In genomic region chr6:17851001-17851719, GRCh38 we compare ENCODE assay signal across 14 cellular contexts.
DNase-seq lines count a peak whose midpoint lies in the region; ATAC-seq and TF ChIP-seq lines count a peak whose summit lies in the region.
"Had no signal": no experiment of that assay in that cellular context is flagged by ENCODE, and none has a peak within 500 bp of the region (broad histone marks: within the 10 kb centered on the region; RNA-seq: fewer than 3 reads in every experiment).

No MANE protein-coding gene starts in this region.

- peaks cover 3% of the 10 kb centered on the region for H3K79me2 ChIP-seq in mammary epithelial cell (ENCODE audit: insufficient read depth, low read length)

- H3K9ac ChIP-seq in adipocyte (ENCODE audit: low read length) (no peak overlapping the region), mammary epithelial cell (ENCODE audit: insufficient read depth, low read length) (no peak overlapping the region)

- H3K4me1 ChIP-seq in adipocyte (ENCODE audit: control insufficient read depth, insufficient read depth, low read length) = peaks cover 16% of the 10 kb centered on the region
- no peaks in the 10 kb centered on the region for H3K4me1 ChIP-seq in uterus
- H3K4me1 ChIP-seq in mammary epithelial cell (ENCODE audit: insufficient read depth, low read length) = no peaks in the 10 kb centered on the region

- intact Hi-C loops in uterus (cut with DNase I; ENCODE audit: low total_unique reads) = no loop called here
- intact Hi-C loops in mammary epithelial cell (cut with micrococcal nuclease) = no loop called here

- dilution Hi-C loops in mammary epithelial cell (cut with HindIII; ENCODE audit: low sequenced_read_pairs) = no loop called here

- no peak overlapping the region for H3K4me2 ChIP-seq in mammary epithelial cell (ENCODE audit: insufficient read depth, low read depth, low read length)

- peaks cover 31% of the 10 kb centered on the region for H3K36me3 ChIP-seq in adipocyte (ENCODE audit: control insufficient read depth, insufficient read depth, low read length, severe bottlenecking)
- H3K36me3 ChIP-seq in uterus = no peaks in the 10 kb centered on the region
- H3K36me3 ChIP-seq in mammary epithelial cell (ENCODE audit: insufficient read depth, low read length) = peaks cover 25% of the 10 kb centered on the region

- peak overlapping the region; percentile 39 to 65 for H3K27ac ChIP-seq in uterus
- H3K27ac ChIP-seq in mammary epithelial cell (ENCODE audit: insufficient read depth, low read depth, low read length) = no peak overlapping the region

- peak; percentile 32 for DNase-seq in adipocyte (ENCODE audit: low read depth)
- DNase-seq in fibroblast of peridontal ligament (ENCODE audit: extremely low read depth) = peak; percentile 43
- DNase-seq in uterus = no peak
- no peak for DNase-seq in mammary epithelial cell
- DNase-seq in NCI-H1092 treated with DMSO at 0.1 percent for 48 hours (lab: John Stamatoyannopoulos, UW) = no peak
- DNase-seq: activated CD4-positive, alpha-beta T cell treated with anti-CD3 and anti-CD28 coated beads for 1 hour; activated naive CD8-positive, alpha-beta T cell treated with anti-CD3 and anti-CD28 coated beads, Interleukin-2, amount 10 ng/mL, durations not matched to agents 7 days and 5 days; CD4-positive, CD25-positive, alpha-beta regulatory T cell; naive thymus-derived CD8-positive, alpha-beta T cell; stimulated activated CD4-positive, alpha-beta T cell treated with anti-CD3 and anti-CD28 coated beads, Interleukin-4, amount 100 ng/mL, for 24 hours had no signal

- peak; percentile 59 for ATAC-seq in GM21360 (IDR thresholded peaks at IDR 0.05; ENCODE audit: unreplicated experiment)
- ATAC-seq in GM19328 (IDR thresholded peaks at IDR 0.05; ENCODE audit: unreplicated experiment) = no peak
- ATAC-seq: naive thymus-derived CD8-positive, alpha-beta T cell; stimulated activated memory B cell treated with anti-CD40 and anti-IgM and Interleukin-4, amounts not matched to agents 10 μg/mL and 1 μg/mL and 100 μg/mL, for 72 hours had no signal

- H3K9me3 ChIP-seq in adipocyte (ENCODE audit: control insufficient read depth, low read length) (no peaks in the 10 kb centered on the region), uterus (no peaks in the 10 kb centered on the region), mammary epithelial cell (replicated peaks; ENCODE audit: insufficient read depth, low read length) (no peaks in the 10 kb centered on the region)
- H3K9me3 ChIP-seq: right atrium auricular region had no signal

- CTCF ChIA-PET in mammary epithelial cell (lab: Charles Lee; ENCODE audit: low non-redundant PET) = no interaction called here

- H3K27me3 ChIP-seq in adipocyte (replicated peaks; ENCODE audit: control insufficient read depth, insufficient read depth, low read length) = no peaks in the 10 kb centered on the region
- H3K27me3 ChIP-seq in uterus = no peaks in the 10 kb centered on the region
- H3K27me3 ChIP-seq in mammary epithelial cell (ENCODE audit: insufficient read depth, low read length) = no peaks in the 10 kb centered on the region
- H3K27me3 ChIP-seq: right atrium auricular region had no signal

- in situ Hi-C loops in mammary epithelial cell (cut with MboI; ENCODE audit: low sequenced_read_pairs in 2 of 2) = loop anchor here in 1 of 2 donors (25.0 kb wide), 1 partner anchor 261 kb away; the partner anchor contains the start of gene NHLRC1

- no TSS peak for BruUV-seq in mammary epithelial cell (replicated peaks; lab: Mats Ljungman, UMichigan)

- no peak for TF ChIP-seq POLR2A in uterus (IDR thresholded peaks at IDR 0.05)

- H2AFZ ChIP-seq in mammary epithelial cell (ENCODE audit: low read depth, low read length) = no peak overlapping the region

- 96% methylated on average over 3 of the region's 3 CpGs for WGBS in mammary epithelial cell (ENCODE audit: low coverage, missing lambda C conversion rate)

- no peaks in the 10 kb centered on the region for H4K20me1 ChIP-seq in mammary epithelial cell (ENCODE audit: insufficient read depth, low read length)

- TF ChIP-seq CTCF in uterus (IDR thresholded peaks at IDR 0.05) (no peak), mammary epithelial cell (conservative IDR thresholded peaks at IDR 0.05 in 1 of 2, IDR thresholded peaks at IDR 0.05 in 1 of 2; ENCODE audit: extremely low read depth in 1 of 2, insufficient read depth in 1 of 2, low read depth in 1 of 2, low read length in 2 of 2) (no peak)

- H3K4me3 ChIP-seq in adipocyte (ENCODE audit: low read length) (no peak overlapping the region), uterus (no peak overlapping the region), mammary epithelial cell (replicated peaks in 1 of 3; ENCODE audit: insufficient read depth in 1 of 3, low read depth in 2 of 3, low read length in 3 of 3) (no peak overlapping the region)
- H3K4me3 ChIP-seq: right atrium auricular region had no signal

Comparison
In these comparisons a context has a peak if more than half of its experiments do, and no peak if none do; other contexts are left out.
1. DNase-seq: peak in adipocyte (single experiment) and fibroblast of peridontal ligament (single experiment); none in uterus (0 of 2), mammary epithelial cell (single experiment) and NCI-H1092 treated with DMSO at 0.1 percent for 48 hours (single experiment).